19 cellular contexts compared by ENCODE assay signal in genomic region chr17:78951967-78952551, GRCh38. TPM values are rescaled to one million over a fixed set of nuclear protein-coding genes. Genes with fewer than 3 reads are reported as not detected.
DNase-seq lines count a peak whose midpoint lies in the region; ATAC-seq and TF ChIP-seq lines count a peak whose summit lies in the region.
"Had no signal": no experiment of that assay in that cellular context is flagged by ENCODE, and none has a peak within 500 bp of the region (broad histone marks: within the 10 kb centered on the region; RNA-seq: fewer than 3 reads in every experiment).

No MANE protein-coding gene starts in this region.

- H3K27me3 ChIP-seq in heart left ventricle (no peaks in the 10 kb centered on the region), transverse colon (no peaks in the 10 kb centered on the region)

- TF ChIP-seq EP300 in transverse colon (IDR thresholded peaks at IDR 0.05; ENCODE audit: low read depth), result no peak

- in situ Hi-C loops in transverse colon (cut with MboI; ENCODE audit: low pct_ligation_motif_present in 1 of 4, low pct_unique_long_range_greater_than_20kb in 1 of 4, low sequenced_read_pairs in 3 of 4), result no loop called here

- TF ChIP-seq POLR2A in heart left ventricle (IDR thresholded peaks at IDR 0.05) (no peak), transverse colon (IDR thresholded peaks at IDR 0.05) (no peak)

- intact Hi-C loops in heart left ventricle (cut with DNase I), result no loop called here
- intact Hi-C loops in transverse colon (cut with DNase I; ENCODE audit: low total_unique reads), result no loop called here

- H3K27ac Mint-ChIP-seq in nephron progenitor cell, result peak overlapping the region; percentile 68
- H3K27ac Mint-ChIP-seq: activated naive CD4-positive, alpha-beta T cell treated with anti-CD3 and anti-CD28 coated beads, Interleukin-2, amount 50 U/mL, for 24 hours; stimulated activated naive CD8-positive, alpha-beta T cell treated with anti-CD3 and anti-CD28 coated beads, Interleukin-15, Interleukin-2, amounts not matched to agents 100 ng/mL and 50 ng/mL, for 24 hours had no signal

- WGBS in heart left ventricle, 4 donors, result 46 to 60% (median 56%) methylated on average over 8 to 12 of the region's 12 CpGs
- 0 to 41% methylated on average over 1 to 12 of the region's 12 CpGs for WGBS in transverse colon (ENCODE audit: low coverage in 1 of 2), 2 donors

- peaks cover 0 to 19% (median 9%) of the 10 kb centered on the region in 12 donors for H3K4me1 ChIP-seq in heart left ventricle
- peaks cover 3 to 23% (median 7%) of the 10 kb centered on the region in 4 donors for H3K4me1 ChIP-seq in transverse colon

- H3K4me3 ChIP-seq in cardiac fibroblast (replicated peaks in 1 of 2; ENCODE audit: low read depth in 2 of 2, low read length in 2 of 2) (no peak overlapping the region), heart left ventricle (no peak overlapping the region), transverse colon (no peak overlapping the region)

- H3K9me3 ChIP-seq in heart left ventricle, result peaks cover 0 to 21% (median 14%) of the 10 kb centered on the region in 12 donors
- H3K9me3 ChIP-seq in transverse colon, result peaks cover 0 to 8% of the 10 kb centered on the region in 2 donors

- H3K36me3 Mint-ChIP-seq in nephron progenitor cell (ENCODE audit: low read depth), result peaks cover 12% of the 10 kb centered on the region
- H3K36me3 Mint-ChIP-seq: activated naive CD4-positive, alpha-beta T cell treated with anti-CD3 and anti-CD28 coated beads, Interleukin-2, amount 50 U/mL, for 24 hours had no signal

- H3K9me3 Mint-ChIP-seq in nephron progenitor cell, result peaks cover 23% of the 10 kb centered on the region
- H3K9me3 Mint-ChIP-seq: activated naive CD4-positive, alpha-beta T cell treated with anti-CD3 and anti-CD28 coated beads, Interleukin-2, amount 50 U/mL, for 24 hours; central memory CD8-positive, alpha-beta T cell had no signal

- H3K27ac ChIP-seq in heart left ventricle, result peak overlapping the region in 7 of 12 donors; percentile 9 to 70 (median 36)
- peak overlapping the region; percentile 10 to 61 (median 36) for H3K27ac ChIP-seq in transverse colon

- DNase-seq in cardiac fibroblast (ENCODE audit: low read depth in 2 of 2), result peak; percentile 37 to 64
- peak in 1 of 5 donors; percentile 52 for DNase-seq in heart left ventricle
- no peak for DNase-seq in nephron progenitor cell
- DNase-seq in transverse colon, result no peak
- no peak for DNase-seq in activated CD4-positive, alpha-beta T cell treated with anti-CD3 and anti-CD28 coated beads for 1 hour
- no peak for DNase-seq in SK-N-DZ (ENCODE audit: low spot score)
- DNase-seq: activated CD4-positive, alpha-beta T cell treated with anti-CD3 and anti-CD28 coated beads for 48 hours; hypothalamus; MV-4-11; NCI-H2081; stimulated activated CD4-positive, alpha-beta T cell treated with anti-CD3 and anti-CD28 coated beads, Interleukin-12 subunit alpha, Interleukin-12 subunit beta, amount 100 ng/mL, for 4 hours had no signal

- no peaks in the 10 kb centered on the region for H3K36me3 ChIP-seq in heart left ventricle
- no peaks in the 10 kb centered on the region for H3K36me3 ChIP-seq in transverse colon

- H3K4me3 Mint-ChIP-seq in nephron progenitor cell, result no peak overlapping the region
- H3K4me3 Mint-ChIP-seq: activated naive CD4-positive, alpha-beta T cell treated with anti-CD3 and anti-CD28 coated beads, Interleukin-2, amount 50 U/mL, for 24 hours; central memory CD8-positive, alpha-beta T cell; stimulated activated naive CD8-positive, alpha-beta T cell treated with anti-CD3 and anti-CD28 coated beads, Interleukin-15, Interleukin-2, amounts not matched to agents 100 ng/mL and 50 ng/mL, for 24 hours had no signal

- no peak for TF ChIP-seq CTCF in cardiac fibroblast (IDR thresholded peaks at IDR 0.05; ENCODE audit: low read depth, low read length)
- no peak for TF ChIP-seq CTCF in heart left ventricle (IDR thresholded peaks at IDR 0.05)
- no peak for TF ChIP-seq CTCF in nephron progenitor cell (IDR thresholded peaks at IDR 0.05)
- TF ChIP-seq CTCF in transverse colon (IDR thresholded peaks at IDR 0.05), result no peak

- peaks cover 46% of the 10 kb centered on the region for H3K4me1 Mint-ChIP-seq in nephron progenitor cell
- H3K4me1 Mint-ChIP-seq: activated naive CD4-positive, alpha-beta T cell treated with anti-CD3 and anti-CD28 coated beads, Interleukin-2, amount 50 U/mL, for 24 hours; central memory CD8-positive, alpha-beta T cell had no signal

- peaks cover 15% of the 10 kb centered on the region for H3K27me3 Mint-ChIP-seq in nephron progenitor cell (ENCODE audit: low read depth, poor library complexity)
- H3K27me3 Mint-ChIP-seq: activated naive CD4-positive, alpha-beta T cell treated with anti-CD3 and anti-CD28 coated beads, Interleukin-2, amount 50 U/mL, for 24 hours; stimulated activated naive CD8-positive, alpha-beta T cell treated with anti-CD3 and anti-CD28 coated beads, Interleukin-15, Interleukin-2, amounts not matched to agents 100 ng/mL and 50 ng/mL, for 24 hours had no signal

- ATAC-seq in heart left ventricle (peak in 3 of 4 donors; percentile 57 to 72 (median 61)), HG03280 (IDR thresholded peaks at IDR 0.05; ENCODE audit: unreplicated experiment) (no peak), HG03159 (IDR thresholded peaks at IDR 0.05; ENCODE audit: unreplicated experiment) (no peak)

RNA-seq across cellular contexts. Expression of gene TIMP2, which starts 26.9 kb away (rescaled TPM):
- 100 to 1,000 TPM in 4 of 9 donors, 10 to 100 TPM in 5; 65.6 to 201 (median 98.3) TPM for total RNA-seq in heart left ventricle
- polyA plus RNA-seq in heart left ventricle, result 10 to 100 TPM; 25.1 to 54.4 TPM
- 10 to 100 TPM; 32.2 to 70.7 (median 54.6) TPM for total RNA-seq in transverse colon
- 82.7 and 89.1 TPM in 2 replicates for polyA plus RNA-seq in SK-N-DZ (2014; cell fraction: cytosol; rRNA removed)
- 32.9 and 40.2 TPM in 2 replicates for polyA plus RNA-seq in SK-N-DZ (2014; cell fraction: nucleus; rRNA removed)

RNA-seq across cellular contexts. Expression of gene LGALS3BP, which starts 27.7 kb away (rescaled TPM):
- total RNA-seq in heart left ventricle (1,000 to 10,000 TPM in 1 of 9 donors, 100 to 1,000 TPM in 8; 250 to 1,343 (median 688) TPM), transverse colon (1,000 to 10,000 TPM in 2 of 4 donors, 100 to 1,000 TPM in 2; 796 to 1,440 (median 1,077) TPM)
- 100 to 1,000 TPM; 178 to 363 TPM for polyA plus RNA-seq in heart left ventricle
- 32.5 and 46.0 TPM in 2 replicates for polyA plus RNA-seq in SK-N-DZ (2014; cell fraction: cytosol; rRNA removed)
- 37.6 and 66.3 TPM in 2 replicates for polyA plus RNA-seq in SK-N-DZ (2014; cell fraction: nucleus; rRNA removed)

RNA-seq across cellular contexts. Expression of gene CEP295NL, which starts 49.1 kb away (rescaled TPM):
- total RNA-seq in heart left ventricle (1 to 10 TPM in 3 of 9 donors, under 1 TPM in 6; 0.23 to 3.3 (median 0.52) TPM), transverse colon (1 to 10 TPM; 1.8 to 3.0 (median 2.5) TPM)
- polyA plus RNA-seq in heart left ventricle, result 1 to 10 TPM in 1 of 2 donors, under 1 TPM in 1; 0.29 to 2.0 TPM
- polyA plus RNA-seq in SK-N-DZ (2014; cell fraction: cytosol; rRNA removed), result not detected in 2 replicates
- polyA plus RNA-seq in SK-N-DZ (2014; cell fraction: nucleus; rRNA removed), result 0.36 TPM in 1 of 2 replicates, not detected in the other
- total RNA-seq: RPMI7951; T-helper 2 cell treated with Interferon-gamma antibody and Interleukin-4, amounts not matched to agents 100 ng/mL and 5 ng/mL, for 36 hours had no signal
- polyA plus RNA-seq: liver had no signal

RNA-seq across cellular contexts. Expression of gene CANT1, which starts 57.5 kb away (rescaled TPM):
- total RNA-seq in heart left ventricle (10 to 100 TPM; 20.4 to 43.7 (median 24.1) TPM), transverse colon (100 to 1,000 TPM in 3 of 4 donors, 10 to 100 TPM in 1; 89.4 to 231 (median 138) TPM)
- polyA plus RNA-seq in heart left ventricle, result 10 to 100 TPM in 1 of 2 donors, 1 to 10 TPM in 1; 5.1 to 46.2 TPM
- polyA plus RNA-seq in SK-N-DZ (2014; cell fraction: cytosol; rRNA removed), result 37.9 and 56.5 TPM in 2 replicates
- polyA plus RNA-seq in SK-N-DZ (2014; cell fraction: nucleus; rRNA removed), result 15.8 and 20.8 TPM in 2 replicates

Comparison
In these comparisons a context has a peak if more than half of its experiments do, and no peak if none do; other contexts are left out.
1. DNase-seq: peak in cardiac fibroblast (2 of 2); none in nephron progenitor cell (single experiment), transverse colon (single experiment), activated CD4-positive, alpha-beta T cell treated with anti-CD3 and anti-CD28 coated beads for 1 hour (single experiment) and SK-N-DZ (single experiment).
2. ATAC-seq: peak in heart left ventricle (3 of 4); none in HG03280 (single experiment) and HG03159 (single experiment).